ENCODE assay signal across 16 cellular contexts in the genomic region with DNA sequence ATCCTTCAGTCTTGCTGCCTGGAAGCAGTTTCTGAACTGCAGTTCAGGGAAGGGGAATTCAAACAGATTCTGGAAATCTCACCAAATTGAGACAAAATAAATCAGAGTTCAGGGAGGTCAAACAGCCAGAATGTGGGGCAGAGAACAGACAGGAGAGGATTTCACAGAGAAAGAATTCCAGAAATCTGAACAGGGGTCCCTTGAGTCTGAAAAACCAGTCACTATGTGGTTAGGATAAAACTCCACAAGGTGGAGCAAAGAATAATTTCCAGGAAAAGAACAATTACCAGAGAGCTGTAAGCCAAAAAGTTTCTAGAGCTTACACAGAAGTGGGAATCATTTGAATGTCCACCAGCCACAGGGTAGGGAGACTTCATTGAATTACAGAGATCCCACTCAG.
DNase-seq lines count a peak whose midpoint lies in the region; ATAC-seq and TF ChIP-seq lines count a peak whose summit lies in the region.
"Had no signal": no experiment of that assay in that cellular context is flagged by ENCODE, and none has a peak within 500 bp of the region (broad histone marks: within the 10 kb centered on the region; RNA-seq: fewer than 3 reads in every experiment).

No MANE protein-coding gene starts in this region.

- peak; percentile 79 for ATAC-seq in sciatic nerve
- no peak for ATAC-seq in HG03045 (IDR thresholded peaks at IDR 0.05; ENCODE audit: unreplicated experiment)

- intact Hi-C loops in sciatic nerve (cut with DNase I), result no loop called here

- no peaks in the 10 kb centered on the region for H3K9me2 ChIP-seq in hepatocyte (replicated peaks; ENCODE audit: insufficient read depth)

- DNase-seq in adipocyte (ENCODE audit: low read depth) (peak; percentile 6), hepatocyte (ENCODE audit: low spot score) (no peak), sciatic nerve (ENCODE audit: low spot score) (no peak), SIG-M5 (lab: John Stamatoyannopoulos, UW) (no peak), retina (no peak)
- no peak for DNase-seq in stimulated activated CD8-positive, alpha-beta memory T cell treated with anti-CD3 and anti-CD28 coated beads, Interleukin-4, amount 100 ng/mL, for 48 hours
- DNase-seq: activated CD4-positive, alpha-beta T cell treated with anti-CD3 and anti-CD28 coated beads, Interleukin-2, amount 50 U/mL, for 1 hour; aorta; Caco-2; foreskin melanocyte; NCI-H1417 treated with DMSO at 0.1 percent for 48 hours; NCI-H524 treated with DMSO at 0.1 percent for 48 hours had no signal

- H3K27ac ChIP-seq in HEK293 (ENCODE audit: extremely low read depth, low read depth, low read length), result no peak overlapping the region
- H3K27ac ChIP-seq in hepatocyte, result no peak overlapping the region
- H3K27ac ChIP-seq: coronary artery, tibial nerve had no signal

- H3K9ac ChIP-seq in adipocyte (ENCODE audit: low read length), result no peak overlapping the region

- no peak overlapping the region for H2AFZ ChIP-seq in hepatocyte

- CTCF ChIA-PET in HEK293 (lab: Yijun Ruan, JAX), result interaction anchor here (0.7 to 1.8 kb wide), 5 partner anchors 11 to 147 kb away, joined by 3 to 7 read pairs (median 3); no protein-coding TSS in a partner anchor

- H3K4me1 ChIP-seq in HEK293 (ENCODE audit: control insufficient read depth, insufficient read depth, low read length) (no peaks in the 10 kb centered on the region), adipocyte (ENCODE audit: control insufficient read depth, insufficient read depth, low read length) (peaks cover 21% of the 10 kb centered on the region), hepatocyte (ENCODE audit: insufficient read depth) (no peaks in the 10 kb centered on the region)
- H3K4me1 ChIP-seq: Caco-2, tibial nerve had no signal

- H3K4me3 ChIP-seq in HEK293 (ENCODE audit: low read depth, low read length) (no peak overlapping the region), adipocyte (ENCODE audit: low read length) (no peak overlapping the region), hepatocyte (no peak overlapping the region)
- H3K4me3 ChIP-seq: coronary artery, tibial nerve had no signal

- H4K20me1 ChIP-seq in hepatocyte (ENCODE audit: insufficient read depth, poor library complexity, severe bottlenecking), result no peaks in the 10 kb centered on the region

- POLR2A ChIA-PET in HEK293 (lab: Yijun Ruan, JAX), result no interaction called here

- TF ChIP-seq CTCF in HEK293 (tag by site-specific recombination; IDR thresholded peaks at IDR 0.05) (peak; percentile 14; the same call in 1 of the 2 replicates), hepatocyte (IDR thresholded peaks at IDR 0.05; ENCODE audit: poor library complexity) (peak; percentile 27)

- H3K36me3 ChIP-seq in HEK293 (ENCODE audit: control insufficient read depth in 2 of 2, insufficient read depth in 1 of 2, low read length in 2 of 2) (no peaks in the 10 kb centered on the region), adipocyte (ENCODE audit: control insufficient read depth, insufficient read depth, low read length, severe bottlenecking) (no peaks in the 10 kb centered on the region), hepatocyte (replicated peaks; ENCODE audit: insufficient read depth, low read depth) (no peaks in the 10 kb centered on the region)
- H3K36me3 ChIP-seq: tibial nerve had no signal

- no peak overlapping the region for H3K4me2 ChIP-seq in hepatocyte

- H3K27me3 ChIP-seq in adipocyte (replicated peaks; ENCODE audit: control insufficient read depth, insufficient read depth, low read length), result no peaks in the 10 kb centered on the region
- no peaks in the 10 kb centered on the region for H3K27me3 ChIP-seq in hepatocyte
- H3K27me3 ChIP-seq: tibial nerve had no signal

- no peaks in the 10 kb centered on the region for H3K79me2 ChIP-seq in hepatocyte

- H3K9me3 ChIP-seq in HEK293 (ENCODE audit: control insufficient read depth, insufficient read depth, low read depth, low read length), result no peaks in the 10 kb centered on the region
- H3K9me3 ChIP-seq in adipocyte (ENCODE audit: control insufficient read depth, low read length), result no peaks in the 10 kb centered on the region
- H3K9me3 ChIP-seq in hepatocyte (ENCODE audit: low read depth), result no peaks in the 10 kb centered on the region

TF ChIP-seq in HEK293, 187 proteins besides CTCF, POLR2A, EP300 and RAD21:
- TF ChIP-seq ZNF133 (tag by site-specific recombination; IDR thresholded peaks at IDR 0.05) (no peak), ZNF354C (tag by site-specific recombination; IDR thresholded peaks at IDR 0.05; ENCODE audit: borderline replicate concordance, low read depth) (no peak), OSR2 (tag by site-specific recombination; IDR thresholded peaks at IDR 0.05) (no peak), ZNF248 (tag by site-specific recombination; IDR thresholded peaks at IDR 0.05) (no peak), ZNF560 (tag by site-specific recombination; IDR thresholded peaks at IDR 0.05; ENCODE audit: borderline replicate concordance) (no peak), ZBTB17 (tag by site-specific recombination; IDR thresholded peaks at IDR 0.05) (no peak), BCL11A (tag by site-specific recombination; IDR thresholded peaks at IDR 0.05; ENCODE audit: low read depth) (no peak), ZNF112 (tag by site-specific recombination; IDR thresholded peaks at IDR 0.05) (no peak), ZNF830 (tag by site-specific recombination; IDR thresholded peaks at IDR 0.05; ENCODE audit: low read depth) (no peak), ZNF585B (tag by site-specific recombination; IDR thresholded peaks at IDR 0.05) (no peak), ZNF664 (tag by site-specific recombination; IDR thresholded peaks at IDR 0.05) (no peak), ZNF169 (tag by site-specific recombination; IDR thresholded peaks at IDR 0.05) (no peak), ZNF707 (tag by site-specific recombination; IDR thresholded peaks at IDR 0.05) (no peak), HOXD13 (CRISPR knock-in tag; IDR thresholded peaks at IDR 0.05; ENCODE audit: borderline replicate concordance) (no peak)
- TF ChIP-seq, protein P1, sequence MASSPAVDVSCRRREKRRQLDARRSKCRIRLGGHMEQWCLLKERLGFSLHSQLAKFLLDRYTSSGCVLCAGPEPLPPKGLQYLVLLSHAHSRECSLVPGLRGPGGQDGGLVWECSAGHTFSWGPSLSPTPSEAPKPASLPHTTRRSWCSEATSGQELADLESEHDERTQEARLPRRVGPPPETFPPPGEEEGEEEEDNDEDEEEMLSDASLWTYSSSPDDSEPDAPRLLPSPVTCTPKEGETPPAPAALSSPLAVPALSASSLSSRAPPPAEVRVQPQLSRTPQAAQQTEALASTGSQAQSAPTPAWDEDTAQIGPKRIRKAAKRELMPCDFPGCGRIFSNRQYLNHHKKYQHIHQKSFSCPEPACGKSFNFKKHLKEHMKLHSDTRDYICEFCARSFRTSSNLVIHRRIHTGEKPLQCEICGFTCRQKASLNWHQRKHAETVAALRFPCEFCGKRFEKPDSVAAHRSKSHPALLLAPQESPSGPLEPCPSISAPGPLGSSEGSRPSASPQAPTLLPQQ (tag by site-specific recombination; IDR thresholded peaks at IDR 0.05), result no peak
